Comparison of ENCODE assay signal across 10 cellular contexts in genomic region chr11:8732276-8732675, GRCh38. TPM values are rescaled to one million over a fixed set of nuclear protein-coding genes. Genes with fewer than 3 reads are reported as not detected.
DNase-seq lines count a peak whose midpoint lies in the region; ATAC-seq and TF ChIP-seq lines count a peak whose summit lies in the region.
"Had no signal": no experiment of that assay in that cellular context is flagged by ENCODE, and none has a peak within 500 bp of the region (broad histone marks: within the 10 kb centered on the region; RNA-seq: fewer than 3 reads in every experiment).

No MANE protein-coding gene starts in this region.

- H3K9ac ChIP-seq in PC-3 (ENCODE audit: low read length): no peak overlapping the region

- H3K4me1 ChIP-seq in CD4-positive, CD25-positive, alpha-beta regulatory T cell (ENCODE audit: control insufficient read depth, insufficient read depth, low read length, poor library complexity, severe bottlenecking): no peaks in the 10 kb centered on the region
- H3K4me1 ChIP-seq in PC-3 (ENCODE audit: insufficient read depth, low read length) (peaks cover 36% of the 10 kb centered on the region), lower lobe of right lung (peaks cover 53% of the 10 kb centered on the region)

- no peaks in the 10 kb centered on the region for H3K36me3 ChIP-seq in CD4-positive, CD25-positive, alpha-beta regulatory T cell (ENCODE audit: control insufficient read depth, insufficient read depth, low read length)
- H3K36me3 ChIP-seq in PC-3 (ENCODE audit: low read depth, low read length) (no peaks in the 10 kb centered on the region), lower lobe of right lung (peaks cover 10% of the 10 kb centered on the region)

- no peaks in the 10 kb centered on the region for H3K9me3 Mint-ChIP-seq in CD4-positive, CD25-positive, alpha-beta regulatory T cell

- no peak for TF ChIP-seq CTCF in PC-3 (conservative IDR thresholded peaks at IDR 0.05; ENCODE audit: low read depth, low read length)
- TF ChIP-seq CTCF in lower lobe of right lung (IDR thresholded peaks at IDR 0.05): no peak
- TF ChIP-seq CTCF in GM13976 (IDR thresholded peaks at IDR 0.05; ENCODE audit: borderline replicate concordance, control extremely low read depth, extremely low read depth, insufficient read depth, missing control alignments): no peak

- peak overlapping the region; percentile 58 for H2AFZ ChIP-seq in PC-3 (ENCODE audit: low read length)

- H3K9me2 ChIP-seq in PC-3 (replicated peaks; ENCODE audit: low read length): no peaks in the 10 kb centered on the region

- no peaks in the 10 kb centered on the region for H3K36me3 Mint-ChIP-seq in CD4-positive, CD25-positive, alpha-beta regulatory T cell

- no peak overlapping the region for H3K27ac ChIP-seq in CD4-positive, CD25-positive, alpha-beta regulatory T cell (ENCODE audit: insufficient read depth, low read length, poor library complexity, severe bottlenecking)
- H3K27ac ChIP-seq in PC-3 (ENCODE audit: low read length): peak overlapping the region; percentile 71
- H3K27ac ChIP-seq in lower lobe of right lung: peak overlapping the region; percentile 50
- H3K27ac ChIP-seq: VCaP had no signal

- H4K20me1 ChIP-seq in PC-3 (ENCODE audit: low read length): no peaks in the 10 kb centered on the region

- peak overlapping the region; percentile 51 for H3K4me2 ChIP-seq in PC-3 (ENCODE audit: low read length)

- H3K4me1 Mint-ChIP-seq in CD4-positive, CD25-positive, alpha-beta regulatory T cell: no peaks in the 10 kb centered on the region

- no peaks in the 10 kb centered on the region for H3K27me3 Mint-ChIP-seq in CD4-positive, CD25-positive, alpha-beta regulatory T cell

- H3K4me3 Mint-ChIP-seq in CD4-positive, CD25-positive, alpha-beta regulatory T cell: no peak overlapping the region

- no peaks in the 10 kb centered on the region for H3K9me3 ChIP-seq in CD4-positive, CD25-positive, alpha-beta regulatory T cell (ENCODE audit: control insufficient read depth in 2 of 2, low read length in 2 of 2)
- H3K9me3 ChIP-seq in PC-3 (ENCODE audit: low read length) (no peaks in the 10 kb centered on the region), lower lobe of right lung (no peaks in the 10 kb centered on the region)

- intact Hi-C loops in PC-3 (cut with micrococcal nuclease) (no loop called here), lower lobe of right lung (cut with DNase I) (no loop called here)

- H3K27ac Mint-ChIP-seq in CD4-positive, CD25-positive, alpha-beta regulatory T cell: peak overlapping the region in 1 of 3 donors; percentile 26

- DNase-seq in CD4-positive, CD25-positive, alpha-beta regulatory T cell: no peak
- DNase-seq in PC-3: no peak
- DNase-seq in lower lobe of right lung: no peak
- no peak for DNase-seq in GM13976 (ENCODE audit: low spot score)
- DNase-seq in COR-L47 (lab: John Stamatoyannopoulos, UW): no peak
- no peak for DNase-seq in epidermal melanocyte (ENCODE audit: insufficient read length, low spot score)
- no peak for DNase-seq in activated naive CD4-positive, alpha-beta T cell treated with Interleukin-2 at 50 U/mL for 16 hours
- DNase-seq: DND-41 had no signal

- no peaks in the 10 kb centered on the region for H3K27me3 ChIP-seq in CD4-positive, CD25-positive, alpha-beta regulatory T cell (ENCODE audit: control insufficient read depth, insufficient read depth, low read length)
- no peaks in the 10 kb centered on the region for H3K27me3 ChIP-seq in PC-3 (ENCODE audit: low read length)
- no peaks in the 10 kb centered on the region for H3K27me3 ChIP-seq in lower lobe of right lung (ENCODE audit: low read depth)

- H3K79me2 ChIP-seq in PC-3 (ENCODE audit: low read length): no peaks in the 10 kb centered on the region

- POLR2A ChIA-PET in PC-3 (lab: Charles Lee; ENCODE audit: unreplicated experiment): interaction anchor here (0.6 kb wide), 1 partner anchor 50 kb away, joined by 4 read pairs; the partner anchor contains the start of genes RPL27A and TRIM66

- CTCF ChIA-PET in PC-3 (lab: Charles Lee): no interaction called here

- no peak overlapping the region for H3K4me3 ChIP-seq in CD4-positive, CD25-positive, alpha-beta regulatory T cell (ENCODE audit: low read depth, low read length)
- no peak overlapping the region for H3K4me3 ChIP-seq in PC-3 (ENCODE audit: low read length)
- H3K4me3 ChIP-seq in lower lobe of right lung: no peak overlapping the region

- in situ Hi-C loops in GM13976 (cut with MboI; ENCODE audit: low sequenced_read_pairs, unreplicated experiment): no loop called here

- peak; percentile 49 to 64 for ATAC-seq in CD4-positive, CD25-positive, alpha-beta regulatory T cell (ENCODE audit: low read depth in 2 of 2)
- ATAC-seq in GM21737 (IDR thresholded peaks at IDR 0.05; ENCODE audit: unreplicated experiment): peak; percentile 79
- peak; percentile 27 for ATAC-seq in PC-3
- peak; percentile 45 to 50 for ATAC-seq in lower lobe of right lung

- BruUV-seq in PC-3 (replicated peaks; lab: Mats Ljungman, UMichigan): no TSS peak

- no peaks in the 10 kb centered on the region for H3F3A ChIP-seq in PC-3 (ENCODE audit: low read length, unreplicated experiment)

RNA-seq across cellular contexts. Expression of gene RPL27A, which starts 49.7 kb away (rescaled TPM):
- total RNA-seq in CD4-positive, CD25-positive, alpha-beta regulatory T cell: 1,139 TPM
- 1,000 to 10,000 TPM; 2,739 to 4,268 (median 3,464) TPM for polyA plus RNA-seq in CD4-positive, CD25-positive, alpha-beta regulatory T cell
- 855 and 1,132 TPM in 2 replicates for total RNA-seq in PC-3 (2014; rRNA removed)
- 920 TPM for total RNA-seq in lower lobe of right lung

RNA-seq across cellular contexts. Expression of gene TRIM66, which starts 49.8 kb away (rescaled TPM):
- total RNA-seq in CD4-positive, CD25-positive, alpha-beta regulatory T cell: 16.0 TPM
- 1 to 10 TPM in 1 of 4 donors, under 1 TPM in 3; 0.33 to 1.0 (median 0.57) TPM for polyA plus RNA-seq in CD4-positive, CD25-positive, alpha-beta regulatory T cell
- total RNA-seq in PC-3 (2014; rRNA removed) (5.5 and 6.6 TPM in 2 replicates), lower lobe of right lung (11.0 TPM)

Comparison
In these comparisons a context has a peak if more than half of its experiments do, and no peak if none do; other contexts are left out.
1. ATAC-seq: peak in every context shown above with its lines; median percentile 79 in GM21737; 56 in CD4-positive, CD25-positive, alpha-beta regulatory T cell; 48 in lower lobe of right lung; 27 in PC-3.